In the genomic region with DNA sequence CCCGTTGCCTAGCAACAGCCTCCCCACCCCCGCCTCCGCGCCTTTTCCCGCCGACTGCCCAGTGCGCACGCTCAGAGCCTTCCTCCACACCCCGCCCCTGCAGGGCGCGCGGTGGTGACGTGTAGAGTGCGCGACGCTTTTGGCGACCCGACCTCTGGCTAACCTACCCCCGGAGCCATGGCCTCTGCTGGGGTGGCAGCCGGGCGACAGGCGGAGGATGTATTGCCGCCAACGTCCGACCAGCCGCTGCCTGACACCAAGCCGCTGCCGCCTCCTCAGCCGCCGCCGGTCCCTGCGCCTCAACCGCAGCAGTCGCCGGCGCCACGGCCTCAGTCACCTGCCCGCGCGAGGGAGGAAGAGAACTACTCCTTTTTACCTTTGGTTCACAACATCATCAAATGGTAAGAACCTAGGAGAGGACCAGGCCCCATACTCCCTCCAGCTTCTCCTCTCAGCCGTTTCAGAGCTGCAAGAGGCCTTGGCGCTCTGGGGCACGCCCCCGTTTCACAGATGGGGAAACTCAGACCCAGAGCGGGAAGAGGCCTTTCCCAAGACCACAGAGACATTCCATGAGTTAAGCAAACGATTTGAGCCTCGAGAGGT, we compare ENCODE assay signal across 8 cellular contexts.
DNase-seq lines count a peak whose midpoint lies in the region; ATAC-seq lines count a peak whose summit lies in the region.

Gene MED9 (plus strand): TSS at position 136 of the 603 bp plus-strand sequence. CDS start 42 bp downstream, at position 178.

- H3K9me3 Mint-ChIP-seq in central memory CD8-positive, alpha-beta T cell = no peaks in the 10 kb centered on the region

- H3K4me1 Mint-ChIP-seq in central memory CD8-positive, alpha-beta T cell = peaks cover 42% of the 10 kb centered on the region

- DNase-seq in NCI-H524 (lab: John Stamatoyannopoulos, UW) (peak; percentile 77 to 89), NCI-H524 treated with DMSO at 0.1 percent for 48 hours (lab: John Stamatoyannopoulos, UW) (no peak), NCI-H345 treated with DMSO at 0.1 percent for 48 hours (lab: John Stamatoyannopoulos, UW; ENCODE audit: unreplicated experiment) (peak; percentile 73), islet precursor cell (peak; percentile 96)
- peak; percentile 97 for DNase-seq in activated CD4-positive, CD25-positive, alpha-beta regulatory T cell treated with anti-CD3 and anti-CD28 coated beads, Interleukin-2, amount 50 U/mL, for 72 hours
- peak; percentile 89 to 92 for DNase-seq in central memory CD8-positive, alpha-beta T cell (ENCODE audit: low spot score in 2 of 2)
- DNase-seq in stimulated activated CD4-positive, alpha-beta T cell treated with anti-CD3 and anti-CD28 coated beads, Interleukin-12 subunit alpha, Interleukin-12 subunit beta, amount 100 ng/mL, for 24 hours (ENCODE audit: low read depth in 2 of 2) = peak; percentile 89 to 95

- peak; percentile 83 for ATAC-seq in HG03135 (IDR thresholded peaks at IDR 0.05; ENCODE audit: unreplicated experiment)
- peak; percentile 93 for ATAC-seq in central memory CD8-positive, alpha-beta T cell (replicated peaks; ENCODE audit: extremely low read depth, poor library complexity, severe bottlenecking)

- peak within 1 kb of the TSS; percentile 84 for H3K4me3 Mint-ChIP-seq in central memory CD8-positive, alpha-beta T cell

- H3K27me3 Mint-ChIP-seq in central memory CD8-positive, alpha-beta T cell = peaks cover 15% of the 10 kb centered on the region

- H3K27ac Mint-ChIP-seq in central memory CD8-positive, alpha-beta T cell (ENCODE audit: low read depth) = peak within 1 kb of the TSS; percentile 86

- H3K36me3 Mint-ChIP-seq in central memory CD8-positive, alpha-beta T cell (ENCODE audit: insufficient read depth) = peaks cover 23% of the 10 kb centered on the region
